Comparison of ENCODE assay signal across 8 cellular contexts in the genomic region with DNA sequence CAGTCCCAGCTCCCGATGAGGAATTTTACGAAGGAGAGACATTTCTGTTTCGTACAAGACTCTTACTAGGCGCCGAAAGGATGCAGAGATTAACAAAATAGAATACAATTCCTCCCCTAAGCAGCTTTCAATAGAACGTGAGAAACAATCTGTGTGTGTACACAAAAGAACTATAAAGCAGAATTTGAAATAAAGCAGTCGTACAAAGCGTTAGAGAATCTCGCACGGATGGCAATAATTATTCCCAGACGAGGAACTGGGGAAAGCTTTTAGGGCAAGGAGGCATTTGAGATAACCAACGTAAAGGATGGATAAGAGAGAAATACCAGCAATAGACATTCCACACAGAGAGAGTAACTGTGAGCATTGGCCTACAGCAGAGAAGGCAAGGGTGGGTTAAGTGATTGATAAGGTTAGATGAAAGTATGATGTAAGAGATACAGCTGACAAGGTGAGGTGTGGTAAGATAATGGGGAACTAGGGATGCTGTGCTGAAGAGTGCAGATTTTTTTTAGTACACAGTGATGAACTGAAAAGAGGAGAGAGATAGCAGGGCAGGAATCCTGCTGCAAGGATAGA. TPM values are rescaled to one million over a fixed set of nuclear protein-coding genes. Genes with fewer than 3 reads are reported as not detected.
A peak's percentile ranks its signal among the peaks of the same experiment; 100 is the strongest.
DNase-seq lines count a peak whose midpoint lies in the region; ATAC-seq, FAIRE-seq and TF ChIP-seq lines count a peak whose summit lies in the region.

No MANE protein-coding gene starts in this region.

- peak overlapping the region; percentile 43 for H3K4me3 ChIP-seq in A549
- peak overlapping the region; percentile 65 for H3K4me3 ChIP-seq in HFF-Myc (replicated peaks; ENCODE audit: low read depth, low read length)
- H3K4me3 ChIP-seq in K562 = peak overlapping the region; percentile 42
- H3K4me3 ChIP-seq in mononuclear cell (ENCODE audit: low read length) = peak overlapping the region; percentile 85

- no peaks in the 10 kb centered on the region; the same call in 1 of the 2 replicates for H4K20me1 ChIP-seq in K562 (replicated peaks; ENCODE audit: control insufficient read depth, insufficient read depth, low read length)

- no peaks in the 10 kb centered on the region for H3K9me1 ChIP-seq in K562 (ENCODE audit: control insufficient read depth, insufficient read depth, low read length)

- intact Hi-C loops in K562 (cut with micrococcal nuclease) = loop anchor here (2.0 kb wide), 3 partner anchors 53 to 159 kb away; a partner anchor contains a TSS

- peak overlapping the region; percentile 89 for H2AFZ ChIP-seq in K562 (ENCODE audit: low read depth, low read length)

- H3K27me3 ChIP-seq in K562 (ENCODE audit: control insufficient read depth in 2 of 2, insufficient read depth in 2 of 2, low read length in 2 of 2) = no peaks in the 10 kb centered on the region
- no peaks in the 10 kb centered on the region for H3K27me3 ChIP-seq in mononuclear cell (ENCODE audit: insufficient read depth, low read length)

- TF ChIP-seq RAD21 in A549 (conservative IDR thresholded peaks at IDR 0.05 in 1 of 2, IDR thresholded peaks at IDR 0.05 in 1 of 2) (no peak), K562 (CRISPR knock-in tag; conservative IDR thresholded peaks at IDR 0.05 in 1 of 2, IDR thresholded peaks at IDR 0.05 in 1 of 2) (no peak)

- H3K9me3 ChIP-seq in A549 (no peaks in the 10 kb centered on the region), K562 (replicated peaks; ENCODE audit: control insufficient read depth, insufficient read depth, low read depth, low read length) (no peaks in the 10 kb centered on the region), mononuclear cell (ENCODE audit: low read depth, low read length) (no peaks in the 10 kb centered on the region)

- no peaks in the 10 kb centered on the region for H3K36me3 ChIP-seq in K562 (ENCODE audit: control insufficient read depth, insufficient read depth, low read length)

- TF ChIP-seq CTCF in A549 (IDR thresholded peaks at IDR 0.05) (no peak), HFF-Myc (IDR thresholded peaks at IDR 0.05; ENCODE audit: low read depth, low read length, missing control alignments) (no peak), K562 (IDR thresholded peaks at IDR 0.05 in 2 of 3, conservative IDR thresholded peaks at IDR 0.05 in 1 of 3; ENCODE audit: insufficient read depth in 2 of 3, low read depth in 1 of 3, low read length in 3 of 3) (no peak)

- TF ChIP-seq POLR2A in A549 (IDR thresholded peaks at IDR 0.05; ENCODE audit: low read length) (no peak), K562 (conservative IDR thresholded peaks at IDR 0.05) (no peak)

- TF ChIP-seq EP300 in A549 (IDR thresholded peaks at IDR 0.05) (no peak), K562 (IDR thresholded peaks at IDR 0.05; ENCODE audit: low read length) (no peak)

- H3K27ac ChIP-seq in A549 (peak overlapping the region; percentile 8 to 69; a peak in 4 of 6 replicates), K562 (ENCODE audit: extremely low read depth, low read depth, low read length) (peak overlapping the region; percentile 75)

- H3K4me2 ChIP-seq in A549 (peak overlapping the region; percentile 82), K562 (ENCODE audit: insufficient read depth, low read length) (peak overlapping the region; percentile 79)

- peaks cover 22% of the 10 kb centered on the region for H3K4me1 ChIP-seq in A549
- peaks cover 8% of the 10 kb centered on the region in 2 experiments; a peak in 3 of 5 replicates for H3K4me1 ChIP-seq in K562 (replicated peaks in 1 of 2; ENCODE audit: control insufficient read depth in 2 of 2, insufficient read depth in 2 of 2, low read length in 2 of 2)
- peaks cover 59% of the 10 kb centered on the region for H3K4me1 ChIP-seq in mononuclear cell (ENCODE audit: insufficient read depth, low read length)

- FAIRE-seq in A549 (lab: Jason Lieb, UNC) = no peak
- peak; percentile 48 for FAIRE-seq in K562 (lab: Jason Lieb, UNC)

- CTCF ChIA-PET in A549 (lab: Yijun Ruan, JAX) = interaction anchor here (1.2 to 5.1 kb wide), 6 partner anchors 11 to 158 kb away, joined by 3 to 25 read pairs (median 6); no protein-coding TSS in a partner anchor
- CTCF ChIA-PET in K562 (lab: Yijun Ruan, JAX; ENCODE audit: low intra/inter-chr PET ratio) = no interaction called here

- POLR2A ChIA-PET in A549 (lab: Yijun Ruan, JAX) = interaction anchor here (0.6 to 2.0 kb wide), 4 partner anchors 17 to 112 kb away, joined by 3 to 13 read pairs (median 6); a partner anchor contains a TSS
- POLR2A ChIA-PET in K562 (lab: Yijun Ruan, JAX) = interaction anchor here (0.6 to 2.5 kb wide), 7 partner anchors 11 to 134 kb away, joined by 3 to 13 read pairs (median 3); a partner anchor contains a TSS

- ATAC-seq in A549 (no peak), K562 (no peak), HG02885 (IDR thresholded peaks at IDR 0.05; ENCODE audit: poor library complexity, unreplicated experiment) (no peak)

- 22% methylated on average over 12 of the region's 12 CpGs for WGBS in A549 (ENCODE audit: missing lambda C conversion rate)
- 2% methylated on average over 12 of the region's 12 CpGs for WGBS in K562 (ENCODE audit: insufficient coverage, low coverage, missing lambda C conversion rate)

- BruUV-seq in K562 (replicated peaks; lab: Mats Ljungman, UMichigan) = TSS peak; percentile 82

- H3K79me2 ChIP-seq in K562 (ENCODE audit: control insufficient read depth, insufficient read depth, low read length) = peaks cover 25% of the 10 kb centered on the region

- in situ Hi-C loops in K562 (cut with MboI) = no loop called here

- peak overlapping the region; percentile 11 to 65; a peak in 3 of 4 replicates for H3K9ac ChIP-seq in K562 (ENCODE audit: insufficient read depth in 1 of 2, low read depth in 2 of 2, low read length in 2 of 2)

- DNase-seq in A549 (ENCODE audit: low read depth in 1 of 2, low spot score in 1 of 2) (no peak), HFF-Myc (ENCODE audit: extremely low read depth, low read depth) (no peak), K562 (ENCODE audit: extremely low read depth in 1 of 4, low spot score in 3 of 4) (peak in 1 of 4 experiments; percentile 12), NCI-H2196 treated with DMSO at 0.1 percent for 48 hours (lab: John Stamatoyannopoulos, UW; ENCODE audit: unreplicated experiment) (no peak), HK-2 (ENCODE audit: unreplicated experiment) (no peak), foreskin melanocyte (no peak)

TF ChIP-seq in A549, 52 proteins besides CTCF, POLR2A, EP300 and RAD21 (continues in another document):
- TF ChIP-seq RARB (CRISPR knock-in tag; IDR thresholded peaks at IDR 0.05) = 0 out of 2 replicates have a peak, but pooled peaks have one; percentile 45

TF ChIP-seq in K562, 482 proteins besides CTCF, POLR2A, EP300 and RAD21 (continues in another document):
- peak in 1 of 2 experiments; percentile 8; a peak in 2 of 4 replicates for TF ChIP-seq HDAC1 (IDR thresholded peaks at IDR 0.05)

RNA-seq across cellular contexts. Expression of a gene that starts 1.0 kb away (rescaled TPM):
- 3.6 and 4.1 TPM in 2 replicates for polyA plus RNA-seq in A549 (2011; rRNA removed)
- 0.89 and 1.1 TPM in 2 replicates for polyA plus RNA-seq in A549 (2012; cell fraction: cytosol; rRNA removed)
- polyA plus RNA-seq in A549 (2012; cell fraction: nucleus; rRNA removed) = 0.74 and 1.1 TPM in 2 replicates
- 2.2 to 3.2 TPM (median 3.0 TPM) in 3 replicates for polyA plus RNA-seq in A549 (2017; fragmentation: RNase III; extraction: RNeasy Plus Mini Kit Qiagen cat#74134 plus additional on column Dnase treatment)
- 1.5 and 1.8 TPM in 2 replicates for polyA minus RNA-seq in A549 (2011; rRNA and poly(A)+ RNA removed)
- 8.5 and 22.6 TPM in 2 replicates for total RNA-seq in K562 (2011; cell fraction: chromatin; rRNA removed; ENCODE audit: low replicate concordance)
- total RNA-seq in K562 (2011; cell fraction: nucleolus; rRNA removed) = 2.7 and 3.9 TPM in 2 replicates
- 5.1 TPM in 2 replicates for total RNA-seq in K562 (2011; cell fraction: nucleoplasm; rRNA removed)
- 4.9 and 5.1 TPM in 2 replicates for total RNA-seq in K562 (2014; rRNA removed)
- total RNA-seq in K562 (2014; rRNA removed; fragmentation: Illumina TruSeq; extraction: Trizol) = 3.9 and 5.0 TPM in 2 replicates
- 4.4 and 5.5 TPM in 2 replicates for total RNA-seq in K562 (2015; rRNA removed; fragmentation: Illumina TruSeq; extraction: Trizol)
- total RNA-seq in K562 (2021) = 6.4 and 7.7 TPM in 2 replicates
- polyA plus RNA-seq in K562 (2011; rRNA removed) = 3.5 and 4.9 TPM in 2 replicates
- polyA plus RNA-seq in K562 (2011; cell fraction: cytosol; rRNA removed) = 0.76 and 1.5 TPM in 2 replicates
- 5.3 and 6.0 TPM in 2 replicates for polyA plus RNA-seq in K562 (2011; cell fraction: nucleus; rRNA removed)
- polyA plus RNA-seq in K562 (2012) = 2.6 and 5.2 TPM in 2 replicates
- 3.5 and 3.9 TPM in 2 replicates for polyA plus RNA-seq in K562 (2014; fragmentation: Illumina TruSeq; extraction: Trizol)
- under 1 TPM; 0.88 to 0.96 TPM for polyA plus RNA-seq in K562 (2014; fragmentation: Nextera tagmentation; extraction: Ambion mirVana)
- 4.5 and 4.7 TPM in 2 replicates for polyA plus RNA-seq in K562 (2014; rRNA removed)
- 7.4 and 10.9 TPM in 2 replicates for polyA minus RNA-seq in K562 (2011; rRNA and poly(A)+ RNA removed)
- 0.91 and 2.2 TPM in 2 replicates for polyA minus RNA-seq in K562 (2011; cell fraction: cytosol; rRNA and poly(A)+ RNA removed)
- 5.0 and 11.0 TPM in 2 replicates for polyA minus RNA-seq in K562 (2011; cell fraction: nucleus; rRNA and poly(A)+ RNA removed)
- total RNA-seq in mononuclear cell = 12.5 TPM

RNA-seq across cellular contexts. Expression of a gene that starts 52.5 kb away (rescaled TPM):
- polyA plus RNA-seq in A549 (2011; rRNA removed) (14.4 and 17.9 TPM in 2 replicates), A549 (2017; fragmentation: RNase III; extraction: RNeasy Plus Mini Kit Qiagen cat#74134 plus additional on column Dnase treatment) (17.5 to 19.4 TPM (median 18.2 TPM) in 3 replicates), K562 (2011; rRNA removed) (21.0 and 26.1 TPM in 2 replicates), K562 (2014; fragmentation: Illumina TruSeq; extraction: Trizol) (28.4 and 33.4 TPM in 2 replicates), K562 (2014; fragmentation: Nextera tagmentation; extraction: Ambion mirVana) (10 to 100 TPM in 1 of 2 experiments, 1 to 10 TPM in 1; 9.9 to 14.1 TPM), K562 (2014; rRNA removed) (19.9 and 20.6 TPM in 2 replicates)
- 13.3 and 15.7 TPM in 2 replicates for polyA plus RNA-seq in A549 (2012; cell fraction: cytosol; rRNA removed)
- polyA plus RNA-seq in A549 (2012; cell fraction: nucleus; rRNA removed) = 36.5 and 41.5 TPM in 2 replicates
- polyA minus RNA-seq in A549 (2011; rRNA and poly(A)+ RNA removed) = 25.3 and 26.0 TPM in 2 replicates
- 124 and 216 TPM in 2 replicates for total RNA-seq in K562 (2011; cell fraction: chromatin; rRNA removed; ENCODE audit: low replicate concordance)
- 84.2 and 90.7 TPM in 2 replicates for total RNA-seq in K562 (2011; cell fraction: nucleolus; rRNA removed)
- 89.5 and 97.5 TPM in 2 replicates for total RNA-seq in K562 (2011; cell fraction: nucleoplasm; rRNA removed)
- total RNA-seq in K562 (2014; rRNA removed) (22.0 and 26.3 TPM in 2 replicates), K562 (2014; rRNA removed; fragmentation: Illumina TruSeq; extraction: Trizol) (20.3 and 20.8 TPM in 2 replicates), K562 (2015; rRNA removed; fragmentation: Illumina TruSeq; extraction: Trizol) (23.7 and 27.1 TPM in 2 replicates), K562 (2021) (22.7 and 24.8 TPM in 2 replicates), mononuclear cell (23.2 TPM)
- 17.5 and 21.4 TPM in 2 replicates for polyA plus RNA-seq in K562 (2011; cell fraction: cytosol; rRNA removed)
- polyA plus RNA-seq in K562 (2011; cell fraction: nucleus; rRNA removed) = 87.1 and 102 TPM in 2 replicates
- polyA plus RNA-seq in K562 (2012) = 20.8 and 28.9 TPM in 2 replicates
- polyA minus RNA-seq in K562 (2011; rRNA and poly(A)+ RNA removed) = 36.9 and 45.4 TPM in 2 replicates
- 13.7 and 15.5 TPM in 2 replicates for polyA minus RNA-seq in K562 (2011; cell fraction: cytosol; rRNA and poly(A)+ RNA removed)
- 40.1 and 53.6 TPM in 2 replicates for polyA minus RNA-seq in K562 (2011; cell fraction: nucleus; rRNA and poly(A)+ RNA removed)
